In genomic region chr5:107597803-107598202, GRCh38 we compare ENCODE assay signal across 15 cellular contexts.
A peak's percentile ranks its signal among the peaks of the same experiment; 100 is the strongest.
DNase-seq lines count a peak whose midpoint lies in the region; ATAC-seq and TF ChIP-seq lines count a peak whose summit lies in the region.
"Had no signal": no experiment of that assay in that cellular context is flagged by ENCODE, and none has a peak within 500 bp of the region (broad histone marks: within the 10 kb centered on the region; RNA-seq: fewer than 3 reads in every experiment).

No MANE protein-coding gene starts in this region.

- POLR2A ChIA-PET in HEK293 (lab: Yijun Ruan, JAX): no interaction called here

- intact Hi-C loops in Right ventricle myocardium inferior (cut with DNase I): no loop called here

- ATAC-seq in Right ventricle myocardium inferior: no peak
- ATAC-seq in HG02970 (IDR thresholded peaks at IDR 0.05; ENCODE audit: low FRiP score, unreplicated experiment): no peak
- ATAC-seq: CD8-positive, alpha-beta T cell had no signal

- H3K4ac ChIP-seq in mesenchymal stem cell (ENCODE audit: low read depth in 1 of 2, low read length in 2 of 2): no peak overlapping the region

- no peak overlapping the region for H3K27ac ChIP-seq in HEK293 (ENCODE audit: extremely low read depth, low read depth, low read length)
- H3K27ac ChIP-seq in mesenchymal stem cell (ENCODE audit: low read length, poor library complexity, severe bottlenecking): no peak overlapping the region
- H3K27ac ChIP-seq: BLaER1 treated with 17β-estradiol and CSF1 and Interleukin-3, amounts not matched to agents 10 nM and 100 nM; C4-2B had no signal

- no peak overlapping the region for H3K4me2 ChIP-seq in mesenchymal stem cell (ENCODE audit: low read length, poor library complexity, severe bottlenecking)
- H3K4me2 ChIP-seq: BLaER1 treated with 17β-estradiol and CSF1 and Interleukin-3, amounts not matched to agents 10 nM and 100 nM had no signal

- H3K27me3 ChIP-seq in mesenchymal stem cell (ENCODE audit: control insufficient read depth in 1 of 2, insufficient read depth in 1 of 2, low read length in 2 of 2): no peaks in the 10 kb centered on the region
- H3K27me3 ChIP-seq: BLaER1 treated with 17β-estradiol and CSF1 and Interleukin-3, amounts not matched to agents 10 nM and 100 nM had no signal

- no peak overlapping the region for H2BK15ac ChIP-seq in mesenchymal stem cell (ENCODE audit: low read depth, poor library complexity, severe bottlenecking)

- H3K9me3 ChIP-seq in HEK293 (ENCODE audit: control insufficient read depth, insufficient read depth, low read depth, low read length) (no peaks in the 10 kb centered on the region), mesenchymal stem cell (ENCODE audit: control insufficient read depth, low read length) (no peaks in the 10 kb centered on the region)
- H3K9me3 ChIP-seq: BLaER1 treated with 17β-estradiol and CSF1 and Interleukin-3, amounts not matched to agents 10 nM and 100 nM; Caco-2 had no signal

- H3K36me3 ChIP-seq in HEK293 (ENCODE audit: control insufficient read depth in 2 of 2, insufficient read depth in 1 of 2, low read length in 2 of 2): no peaks in the 10 kb centered on the region
- peaks cover 0 to 3% of the 10 kb centered on the region in 2 experiments for H3K36me3 ChIP-seq in mesenchymal stem cell (ENCODE audit: control insufficient read depth in 1 of 2, insufficient read depth in 2 of 2, low read depth in 1 of 2, low read length in 2 of 2)
- H3K36me3 ChIP-seq: BLaER1 treated with 17β-estradiol and CSF1 and Interleukin-3, amounts not matched to agents 10 nM and 100 nM had no signal

- H3K9ac ChIP-seq in mesenchymal stem cell (ENCODE audit: low read length): peak overlapping the region; percentile 9
- H3K9ac ChIP-seq: BLaER1 treated with 17β-estradiol and CSF1 and Interleukin-3, amounts not matched to agents 10 nM and 100 nM had no signal

- TF ChIP-seq CTCF in HEK293 (tag by site-specific recombination; IDR thresholded peaks at IDR 0.05): no peak

- H3K4me1 ChIP-seq in HEK293 (ENCODE audit: control insufficient read depth, insufficient read depth, low read length) (peaks cover 27% of the 10 kb centered on the region), mesenchymal stem cell (ENCODE audit: control insufficient read depth, insufficient read depth, low read depth, low read length) (peaks cover 4% of the 10 kb centered on the region)
- H3K4me1 ChIP-seq: BLaER1 treated with 17β-estradiol and CSF1 and Interleukin-3, amounts not matched to agents 10 nM and 100 nM had no signal

- H3K14ac ChIP-seq in mesenchymal stem cell (ENCODE audit: low read length in 2 of 2): no peak overlapping the region

- H2AFZ ChIP-seq in mesenchymal stem cell (ENCODE audit: low read depth, low read length): no peak overlapping the region

- CTCF ChIA-PET in HEK293 (lab: Yijun Ruan, JAX): no interaction called here

- H3K23ac ChIP-seq in mesenchymal stem cell (ENCODE audit: low read length in 2 of 2): no peak overlapping the region

- H4K8ac ChIP-seq in mesenchymal stem cell (ENCODE audit: low read length): no peak overlapping the region

- H3K79me1 ChIP-seq in mesenchymal stem cell (replicated peaks; ENCODE audit: low read length, poor library complexity, severe bottlenecking): peaks cover 7% of the 10 kb centered on the region

- WGBS in mesenchymal stem cell: 100% methylated on average over 1 of the region's 3 CpGs

- H2BK120ac ChIP-seq in mesenchymal stem cell (ENCODE audit: low read depth, low read length): no peak overlapping the region

- H3K4me3 ChIP-seq in HEK293 (ENCODE audit: low read depth, low read length) (no peak overlapping the region), mesenchymal stem cell (ENCODE audit: insufficient read depth in 1 of 2, low read depth in 1 of 2, low read length in 2 of 2) (no peak overlapping the region)
- H3K4me3 ChIP-seq: BLaER1 treated with 17β-estradiol and CSF1 and Interleukin-3, amounts not matched to agents 10 nM and 100 nM had no signal

- H2AK5ac ChIP-seq in mesenchymal stem cell (ENCODE audit: low read length, severe bottlenecking): no peak overlapping the region

- H4K91ac ChIP-seq in mesenchymal stem cell (ENCODE audit: low read length): no peak overlapping the region

- DNase-seq in mesenchymal stem cell (no peak), Right ventricle myocardium inferior (ENCODE audit: missing footprints) (no peak)
- DNase-seq in activated naive CD4-positive, alpha-beta T cell treated with anti-CD3 and anti-CD28 coated beads, Interleukin-2, amount 50 U/mL, for 16 hours: no peak
- DNase-seq: 8988T; AML-193; Caco-2; Calu3; CD4-positive, alpha-beta T cell; CD8-positive, alpha-beta T cell; DMS79 treated with DMSO at 0.1 percent for 48 hours; GF-D8 had no signal

- H2BK5ac ChIP-seq in mesenchymal stem cell (ENCODE audit: low read depth, low read length, poor library complexity, severe bottlenecking): no peak overlapping the region

- H2BK12ac ChIP-seq in mesenchymal stem cell (ENCODE audit: low read length in 2 of 2): no peak overlapping the region

- H3K18ac ChIP-seq in mesenchymal stem cell (ENCODE audit: low read depth in 1 of 2, low read length in 2 of 2): no peak overlapping the region

TF ChIP-seq in HEK293, 187 proteins besides CTCF, POLR2A, EP300 and RAD21:
- no peak for TF ChIP-seq TRIM28 (IDR thresholded peaks at IDR 0.05; ENCODE audit: borderline replicate concordance, low read length)
- TF ChIP-seq ZNF664 (tag by site-specific recombination; IDR thresholded peaks at IDR 0.05): peak; percentile 94
